ENCODE assay signal across 8 cellular contexts in the genomic region with DNA sequence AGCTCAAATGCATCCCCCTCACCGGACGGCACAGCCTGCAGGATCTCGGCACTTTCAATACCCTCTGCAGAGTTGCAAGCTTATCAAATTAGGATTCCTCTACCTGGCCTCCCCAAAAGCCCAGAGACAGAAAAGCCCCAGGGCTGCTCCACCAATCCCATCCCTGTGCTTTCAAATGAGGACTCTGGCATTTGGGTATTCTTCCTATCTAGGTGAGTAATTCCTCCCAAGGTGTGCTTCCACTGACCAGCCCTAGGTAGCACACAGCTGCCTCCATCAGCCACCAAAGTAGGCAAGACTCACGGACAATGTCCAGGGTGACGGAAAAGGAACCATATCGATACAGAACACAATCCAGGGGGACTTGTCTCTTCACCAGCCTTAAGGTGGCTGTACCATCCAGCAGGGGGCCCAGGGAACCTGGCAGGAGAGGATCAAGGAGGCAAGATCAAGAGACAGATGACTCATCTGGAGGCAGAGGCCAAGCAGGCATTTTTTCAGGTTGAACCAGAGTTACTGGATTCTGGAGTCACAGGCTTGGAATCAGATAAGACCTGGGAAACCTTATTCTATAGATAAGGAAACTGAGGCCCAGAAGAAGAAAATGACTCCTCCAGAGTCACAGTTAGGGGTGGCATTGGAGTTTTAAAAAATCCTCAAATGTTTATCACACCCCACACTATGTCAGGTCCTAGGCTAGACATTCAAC. TPM values are rescaled to one million over a fixed set of nuclear protein-coding genes. Genes with fewer than 3 reads are reported as not detected.
DNase-seq lines count a peak whose midpoint lies in the region; ATAC-seq, FAIRE-seq and TF ChIP-seq lines count a peak whose summit lies in the region.

No MANE protein-coding gene starts in this region.

- H3K27me3 ChIP-seq in heart left ventricle, result no peaks in the 10 kb centered on the region
- no peaks in the 10 kb centered on the region for H3K27me3 ChIP-seq in small intestine (ENCODE audit: control insufficient read depth in 2 of 2, insufficient read depth in 2 of 2, low read length in 2 of 2)

- H3K9me3 Mint-ChIP-seq in T-helper 2 cell treated with Interferon-gamma antibody and Interleukin-4, amounts not matched to agents 5 μg/mL and 100 μg/mL, for 36 hours, result no peaks in the 10 kb centered on the region

- no peak for TF ChIP-seq CTCF in heart left ventricle (IDR thresholded peaks at IDR 0.05)
- peak; percentile 40 for TF ChIP-seq CTCF in choroid plexus epithelial cell (conservative IDR thresholded peaks at IDR 0.05; ENCODE audit: low read depth, low read length)

- H3K4me1 Mint-ChIP-seq in T-helper 2 cell treated with Interferon-gamma antibody and Interleukin-4, amounts not matched to agents 5 μg/mL and 100 μg/mL, for 36 hours (ENCODE audit: low read depth), result no peaks in the 10 kb centered on the region

- no peaks in the 10 kb centered on the region for H3K27me3 Mint-ChIP-seq in T-helper 2 cell treated with Interferon-gamma antibody and Interleukin-4, amounts not matched to agents 5 μg/mL and 100 μg/mL, for 36 hours (ENCODE audit: low read depth)

- H3K27ac Mint-ChIP-seq in T-helper 2 cell treated with Interferon-gamma antibody and Interleukin-4, amounts not matched to agents 5 μg/mL and 100 μg/mL, for 36 hours, result peak overlapping the region; percentile 50

- H3K27ac ChIP-seq in heart left ventricle, result no peak overlapping the region
- H3K27ac ChIP-seq in small intestine (ENCODE audit: low read depth in 1 of 2, low read length in 1 of 2), result no peak overlapping the region

- no peak for TF ChIP-seq POLR2A in heart left ventricle (IDR thresholded peaks at IDR 0.05)

- WGBS in heart left ventricle, 4 donors, result 78 to 91% (median 85%) methylated on average over 6 of the region's 6 CpGs
- WGBS in small intestine, 3 donors, result 87 to 93% (median 88%) methylated on average over 6 of the region's 6 CpGs

- FAIRE-seq in small intestine (lab: Jason Lieb, UNC), result no peak

- H3K9me3 ChIP-seq in heart left ventricle (no peaks in the 10 kb centered on the region), small intestine (ENCODE audit: control insufficient read depth, low read depth) (no peaks in the 10 kb centered on the region)

- H3K36me3 Mint-ChIP-seq in T-helper 2 cell treated with Interferon-gamma antibody and Interleukin-4, amounts not matched to agents 5 μg/mL and 100 μg/mL, for 36 hours (ENCODE audit: low read depth), result peaks cover 45% of the 10 kb centered on the region

- H3K4me3 ChIP-seq in heart left ventricle (no peak overlapping the region), choroid plexus epithelial cell (ENCODE audit: low read depth, low read length) (no peak overlapping the region), small intestine (ENCODE audit: low read depth in 1 of 2, low read length in 2 of 2) (no peak overlapping the region)

- intact Hi-C loops in Right ventricle myocardium superior (cut with DNase I) (no loop called here), heart left ventricle (cut with DNase I) (no loop called here)

- H3K36me3 ChIP-seq in heart left ventricle (peaks cover 0 to 36% (median 7%) of the 10 kb centered on the region in 9 donors), small intestine (ENCODE audit: control insufficient read depth in 2 of 2, insufficient read depth in 2 of 2, low read length in 2 of 2) (peaks cover 0 to 22% of the 10 kb centered on the region in 2 donors)

- no peak overlapping the region for H3K4me3 Mint-ChIP-seq in T-helper 2 cell treated with Interferon-gamma antibody and Interleukin-4, amounts not matched to agents 5 μg/mL and 100 μg/mL, for 36 hours

- no peaks in the 10 kb centered on the region for H3K4me1 ChIP-seq in heart left ventricle
- peaks cover 3 to 4% of the 10 kb centered on the region in 2 donors for H3K4me1 ChIP-seq in small intestine (ENCODE audit: control insufficient read depth in 2 of 2, insufficient read depth in 1 of 2, low read depth in 1 of 2, low read length in 1 of 2)

- ATAC-seq in Right ventricle myocardium superior (ENCODE audit: poor library complexity) (peak; percentile 22), heart left ventricle (no peak), GM18873 (IDR thresholded peaks at IDR 0.05; ENCODE audit: low FRiP score, unreplicated experiment) (no peak), GM21576 (IDR thresholded peaks at IDR 0.05; ENCODE audit: unreplicated experiment) (no peak)

- no peak for DNase-seq in Right ventricle myocardium superior
- DNase-seq in heart left ventricle, result no peak
- DNase-seq in T-helper 2 cell treated with Interferon-gamma antibody and Interleukin-4, amounts not matched to agents 5 μg/mL and 100 μg/mL, for 36 hours (ENCODE audit: low spot score), result peak; percentile 19
- peak; percentile 36 for DNase-seq in choroid plexus epithelial cell (ENCODE audit: low read depth)
- DNase-seq in small intestine, result peak; percentile 73
- DNase-seq in NCI-H1436 treated with DMSO at 0.1 percent for 48 hours (lab: John Stamatoyannopoulos, UW), result no peak

RNA-seq across cellular contexts. Expression of gene PMEL, which starts 9.9 kb away (rescaled TPM):
- 0.83 TPM for total RNA-seq in Right ventricle myocardium superior
- total RNA-seq in heart left ventricle, result 1 to 10 TPM in 3 of 9 donors, under 1 TPM in 5, not detected in 1; 0.56 to 1.3 (median 0.73) TPM
- under 1 TPM; 0.23 to 0.49 TPM for polyA plus RNA-seq in heart left ventricle
- 1 to 10 TPM; 1.8 to 3.1 (median 2.2) TPM for polyA plus RNA-seq in small intestine

RNA-seq across cellular contexts. Expression of gene CDK2, which starts 10.7 kb away (rescaled TPM):
- total RNA-seq in Right ventricle myocardium superior, result 7.9 TPM
- 10 to 100 TPM in 6 of 9 donors, 1 to 10 TPM in 3; 3.7 to 16.7 (median 11.3) TPM for total RNA-seq in heart left ventricle
- polyA plus RNA-seq in heart left ventricle, result 10 to 100 TPM in 1 of 2 donors, 1 to 10 TPM in 1; 4.1 to 23.5 TPM
- polyA plus RNA-seq in small intestine, result 10 to 100 TPM in 1 of 3 donors, 1 to 10 TPM in 2; 7.6 to 20.8 (median 9.7) TPM

RNA-seq across cellular contexts. Expression of gene RAB5B, which starts 17.9 kb away (rescaled TPM):
- total RNA-seq in Right ventricle myocardium superior (111 TPM), heart left ventricle (100 to 1,000 TPM in 8 of 9 donors, 10 to 100 TPM in 1; 97.5 to 135 (median 119) TPM)
- polyA plus RNA-seq in heart left ventricle (10 to 100 TPM; 57.5 to 86.5 TPM), small intestine (10 to 100 TPM; 45.8 to 49.4 (median 47.5) TPM)

RNA-seq across cellular contexts. Expression of gene DGKA, which starts 25.0 kb away (rescaled TPM):
- total RNA-seq in Right ventricle myocardium superior (9.5 TPM), heart left ventricle (10 to 100 TPM in 4 of 9 donors, 1 to 10 TPM in 5; 5.3 to 27.8 (median 9.6) TPM)
- polyA plus RNA-seq in heart left ventricle (1 to 10 TPM; 7.6 to 7.8 TPM), small intestine (100 to 1,000 TPM in 2 of 3 donors, 10 to 100 TPM in 1; 41.3 to 386 (median 318) TPM)

RNA-seq across cellular contexts. Expression of gene PYM1, which starts 28.3 kb away (rescaled TPM):
- 14.3 TPM for total RNA-seq in Right ventricle myocardium superior
- 10 to 100 TPM; 12.0 to 22.3 (median 13.7) TPM for total RNA-seq in heart left ventricle
- polyA plus RNA-seq in heart left ventricle, result 10 to 100 TPM; 19.8 to 33.6 TPM
- 10 to 100 TPM; 57.7 to 85.7 (median 65.1) TPM for polyA plus RNA-seq in small intestine

Comparison
In these comparisons a context has a peak if more than half of its experiments do, and no peak if none do; other contexts are left out.
1. DNase-seq: peak in T-helper 2 cell treated with Interferon-gamma antibody and Interleukin-4, amounts not matched to agents 5 μg/mL and 100 μg/mL, for 36 hours (single experiment), choroid plexus epithelial cell (single experiment) and small intestine (single experiment); none in Right ventricle myocardium superior (single experiment), heart left ventricle (0 of 5) and NCI-H1436 treated with DMSO at 0.1 percent for 48 hours (single experiment).